ENCODE assay signal across 19 cellular contexts in the genomic region with DNA sequence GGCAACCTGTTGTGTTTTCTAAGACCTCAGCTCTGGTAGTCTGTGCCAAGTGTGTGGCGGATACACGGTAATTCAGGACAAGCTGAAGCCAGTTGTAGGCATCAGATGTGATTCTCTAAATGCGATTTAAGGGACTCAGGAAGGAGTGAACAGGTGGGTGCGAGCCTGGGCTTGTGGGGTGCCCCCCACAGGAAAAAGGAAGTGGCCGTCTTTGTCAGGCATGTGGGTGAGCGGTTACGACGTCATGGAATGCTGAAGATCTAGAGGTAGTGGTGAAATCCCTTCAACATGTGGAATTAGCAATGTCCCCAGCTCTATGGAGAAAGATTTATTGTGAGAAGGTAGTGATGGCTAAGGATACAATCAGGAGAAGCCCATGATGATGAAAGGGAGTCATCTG.
DNase-seq lines count a peak whose midpoint lies in the region; ATAC-seq, FAIRE-seq and TF ChIP-seq lines count a peak whose summit lies in the region.
"Had no signal": no experiment of that assay in that cellular context is flagged by ENCODE, and none has a peak within 500 bp of the region (broad histone marks: within the 10 kb centered on the region; RNA-seq: fewer than 3 reads in every experiment).

No MANE protein-coding gene starts in this region.

- H3K36me3 ChIP-seq in bronchial epithelial cell (ENCODE audit: control insufficient read depth, insufficient read depth, low read length) (no peaks in the 10 kb centered on the region), upper lobe of right lung (no peaks in the 10 kb centered on the region)
- H3K36me3 ChIP-seq: gastrocnemius medialis had no signal

- H3K4me3 ChIP-seq in bronchial epithelial cell (ENCODE audit: low read depth, low read length) (no peak overlapping the region), upper lobe of right lung (no peak overlapping the region)
- H3K4me3 ChIP-seq: gastrocnemius medialis, GM23248, skin epidermis had no signal

- TF ChIP-seq CTCF in bronchial epithelial cell (IDR thresholded peaks at IDR 0.05; ENCODE audit: insufficient read depth, low read length, severe bottlenecking), result no peak
- TF ChIP-seq CTCF in upper lobe of right lung (IDR thresholded peaks at IDR 0.05), result no peak
- TF ChIP-seq CTCF in GM10248 (IDR thresholded peaks at IDR 0.05; ENCODE audit: control extremely low read depth, extremely low read depth, low read depth, missing control alignments), result no peak

- H3K4me1 ChIP-seq in upper lobe of right lung, result no peaks in the 10 kb centered on the region
- H3K4me1 ChIP-seq: gastrocnemius medialis had no signal

- H3K27ac ChIP-seq in upper lobe of right lung, result no peak overlapping the region
- H3K27ac ChIP-seq: gastrocnemius medialis, GM23248, skin epidermis, VCaP had no signal

- peak; percentile 14 for ATAC-seq in upper lobe of right lung
- ATAC-seq: gastrocnemius medialis, left ventricle myocardium superior had no signal

- H3K9me3 ChIP-seq in upper lobe of right lung, result no peaks in the 10 kb centered on the region
- H3K9me3 ChIP-seq: gastrocnemius medialis had no signal

- no peak for FAIRE-seq in bronchial epithelial cell (lab: Jason Lieb, UNC)
- FAIRE-seq: RCC 7860 had no signal

- POLR2A ChIA-PET in GM10248 (lab: Yijun Ruan, JAX), result no interaction called here

- peak in 2 of 3 donors; percentile 5 for DNase-seq in stimulated activated CD4-positive, alpha-beta T cell treated with anti-CD3 and anti-CD28 coated beads, Interleukin-12 subunit alpha, Interleukin-12 subunit beta, amount 100 ng/mL, for 48 hours (ENCODE audit: low read depth in 2 of 3, low spot score in 1 of 3)
- DNase-seq in stimulated activated CD4-positive, alpha-beta T cell treated with anti-CD3 and anti-CD28 coated beads, Interleukin-4, amount 100 ng/mL, for 24 hours, result no peak
- peak; percentile 62 for DNase-seq in activated CD8-positive, alpha-beta memory T cell treated with anti-CD3 and anti-CD28 coated beads for 24 hours
- peak; percentile 40 for DNase-seq in bronchial epithelial cell (ENCODE audit: low read depth)
- no peak for DNase-seq in upper lobe of right lung
- no peak for DNase-seq in GM10248 (ENCODE audit: extremely low spot score)
- DNase-seq in NCI-H510A treated with DMSO at 0.1 percent for 48 hours (lab: John Stamatoyannopoulos, UW), result no peak
- no peak for DNase-seq in NCI-H345 treated with DMSO at 0.1 percent for 48 hours (lab: John Stamatoyannopoulos, UW; ENCODE audit: unreplicated experiment)
- DNase-seq: activated effector memory CD4-positive, alpha-beta T cell treated with Interleukin-2 at 50 U/mL for 16 hours; COR-L47; dermis blood vessel endothelial cell; gastrocnemius medialis; GM23248; IMR-90; left ventricle myocardium superior; NCI-H1092 treated with DMSO at 0.1 percent for 48 hours had no signal

- H3K27me3 ChIP-seq in bronchial epithelial cell (ENCODE audit: control insufficient read depth, insufficient read depth, low read length), result no peaks in the 10 kb centered on the region
- peaks cover 3% of the 10 kb centered on the region for H3K27me3 ChIP-seq in upper lobe of right lung

- CTCF ChIA-PET in GM10248 (lab: Yijun Ruan, JAX), result interaction anchor here (0.9 to 4.0 kb wide), 8 partner anchors 10 to 637 kb away, joined by 3 to 21 read pairs (median 4); no protein-coding TSS in a partner anchor

- intact Hi-C loops in upper lobe of right lung (cut with DNase I), result no loop called here

Comparison
In these comparisons a context has a peak if more than half of its experiments do, and no peak if none do; other contexts are left out.
1. DNase-seq: peak in stimulated activated CD4-positive, alpha-beta T cell treated with anti-CD3 and anti-CD28 coated beads, Interleukin-12 subunit alpha, Interleukin-12 subunit beta, amount 100 ng/mL, for 48 hours (2 of 3), activated CD8-positive, alpha-beta memory T cell treated with anti-CD3 and anti-CD28 coated beads for 24 hours (single experiment) and bronchial epithelial cell (single experiment); none in stimulated activated CD4-positive, alpha-beta T cell treated with anti-CD3 and anti-CD28 coated beads, Interleukin-4, amount 100 ng/mL, for 24 hours (single experiment), upper lobe of right lung (single experiment), GM10248 (single experiment), NCI-H510A treated with DMSO at 0.1 percent for 48 hours (single experiment) and NCI-H345 treated with DMSO at 0.1 percent for 48 hours (single experiment).